ENCODE assay signal across 28 cellular contexts in the genomic region with DNA sequence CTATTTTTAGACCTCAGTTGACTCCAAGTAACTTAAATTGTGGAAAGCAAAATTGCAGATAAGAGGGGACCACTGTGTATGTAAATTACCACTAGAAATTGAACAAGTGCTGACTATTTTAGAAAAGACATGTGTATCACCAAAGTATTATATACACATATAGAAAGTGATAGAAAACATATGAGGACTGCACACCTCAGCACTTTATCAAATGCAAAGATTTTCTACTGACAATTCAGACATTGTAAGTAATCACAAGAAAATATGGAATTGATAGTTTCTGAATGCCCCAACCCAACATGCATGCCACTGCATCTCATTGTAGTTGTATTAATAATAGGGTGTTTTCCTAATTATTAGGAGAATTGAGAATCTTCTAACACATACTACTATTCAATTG.
"Had no signal": no experiment of that assay in that cellular context is flagged by ENCODE, and none has a peak within 500 bp of the region (broad histone marks: within the 10 kb centered on the region; RNA-seq: fewer than 3 reads in every experiment).

No MANE protein-coding gene starts in this region.

- H3K79me2 ChIP-seq: parathyroid adenoma had no signal

- H2AFZ ChIP-seq: neural progenitor cell, parathyroid adenoma had no signal

- H3K9ac ChIP-seq: neural progenitor cell, parathyroid adenoma had no signal

- FAIRE-seq: urothelium cell line had no signal

- H3K27me3 ChIP-seq: neural progenitor cell, ovary, spleen, thyroid gland, tibial nerve, upper lobe of left lung, vagina had no signal

- ATAC-seq: naive thymus-derived CD4-positive, alpha-beta T cell; natural killer cell; psoas muscle; right cardiac atrium; sciatic nerve; stimulated activated effector memory CD8-positive, alpha-beta T cell treated with anti-CD3 and anti-CD28 coated beads, Interleukin-12 subunit alpha, Interleukin-12 subunit beta, amount 100 ng/mL, for 72 hours; stimulated activated naive B cell treated with anti-CD40 and anti-IgM and Interleukin-4, amounts not matched to agents 10 μg/mL and 1 μg/mL and 100 μg/mL, for 72 hours; stimulated activated naive CD8-positive, alpha-beta T cell treated with anti-CD3 and anti-CD28 coated beads, Interleukin-15, amount 100 ng/mL, for 72 hours; stimulated activated naive CD8-positive, alpha-beta T cell treated with anti-CD3 and anti-CD28 coated beads, Interleukin-15, Interleukin-2, amounts not matched to agents 100 U/mL and 50 U/mL, for 24 hours had no signal

- H3K4me3 ChIP-seq: neural progenitor cell, ovary, psoas muscle, skin epidermis, smooth muscle cell, spleen, thoracic aorta, thyroid gland, tibial nerve, upper lobe of left lung, vagina had no signal

- H3K27ac ChIP-seq: neural progenitor cell, ovary, parathyroid adenoma, psoas muscle, skin epidermis, spleen, thoracic aorta, thyroid gland, tibial nerve, upper lobe of left lung, vagina had no signal

- H3K9me3 ChIP-seq: ovary, psoas muscle, thoracic aorta, thyroid gland, tibial nerve, upper lobe of left lung, vagina had no signal

- H3K36me3 ChIP-seq: neural progenitor cell, ovary, spleen, thoracic aorta, thyroid gland, tibial nerve, upper lobe of left lung, vagina had no signal

- DNase-seq: naive thymus-derived CD4-positive, alpha-beta T cell; natural killer cell; occipital lobe; ovary; posterior cingulate gyrus; psoas muscle; right cardiac atrium; spleen; stimulated activated CD4-positive, alpha-beta T cell treated with anti-CD3 and anti-CD28 coated beads, Interleukin-12 subunit alpha, Interleukin-12 subunit beta, amount 100 ng/mL, for 4 hours; stimulated activated CD4-positive, alpha-beta T cell treated with anti-CD3 and anti-CD28 coated beads, Interleukin-1b, Interleukin-23, amount 100 ng/mL, for 48 hours; stimulated activated CD4-positive, alpha-beta T cell treated with anti-CD3 and anti-CD28 coated beads, Interleukin-4, amount 100 ng/mL, for 24 hours; stimulated activated naive B cell treated with anti-CD40 and anti-IgM and Interleukin-4, amounts not matched to agents 10 μg/mL and 1 μg/mL and 100 μg/mL, for 72 hours; stimulated activated naive CD8-positive, alpha-beta T cell treated with anti-CD3 and anti-CD28 coated beads, Interleukin-15, amount 100 ng/mL, for 72 hours; stimulated activated naive CD8-positive, alpha-beta T cell treated with anti-CD3 and anti-CD28 coated beads, Interleukin-15, Interleukin-2, amounts not matched to agents 100 U/mL and 50 U/mL, for 24 hours; substantia nigra; thyroid gland; trophoblast cell; upper lobe of left lung had no signal

- H3K4me2 ChIP-seq: neural progenitor cell, smooth muscle cell had no signal

- H3K4me1 ChIP-seq: neural progenitor cell, parathyroid adenoma, psoas muscle, spleen, thyroid gland, tibial nerve, upper lobe of left lung, vagina had no signal
